ENCODE assay signal across 7 cellular contexts in the genomic region with DNA sequence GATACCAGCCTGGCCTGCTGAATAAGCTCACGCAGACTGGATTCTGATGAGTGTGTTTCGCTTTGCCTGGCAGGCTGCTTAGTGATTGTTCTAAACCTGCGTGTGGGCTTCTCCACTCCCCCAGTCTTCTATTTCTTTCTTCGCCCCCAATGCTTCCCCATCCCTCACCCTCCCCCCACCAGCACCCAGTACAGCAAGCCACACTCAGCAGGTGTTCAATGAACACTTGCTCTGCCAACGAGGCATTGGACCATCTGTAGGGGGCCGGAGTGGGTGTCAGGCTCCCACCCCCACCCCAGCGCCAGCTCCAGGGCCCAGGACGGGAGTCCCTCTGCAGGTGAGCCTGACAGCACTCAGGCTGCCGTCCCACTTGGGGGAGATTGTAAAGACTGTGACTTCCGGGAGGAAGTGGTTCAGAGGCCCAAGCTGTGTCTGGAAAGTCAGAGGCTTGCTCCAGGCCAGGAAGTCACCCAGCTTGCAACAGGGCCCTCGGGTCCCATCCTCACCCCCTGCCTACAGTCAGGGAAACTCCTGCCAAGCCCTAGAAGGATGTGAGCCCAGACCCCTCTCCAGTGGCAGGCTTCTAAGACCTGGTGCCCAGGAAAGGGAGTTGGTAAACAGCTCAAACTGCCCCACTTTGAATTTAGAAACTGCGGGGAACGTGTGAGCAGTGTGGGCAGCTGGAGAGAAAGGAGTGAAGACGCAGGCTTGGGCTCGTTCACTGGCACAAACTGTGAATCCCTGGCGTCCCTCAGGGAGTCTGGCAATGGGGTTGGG.
DNase-seq lines count a peak whose midpoint lies in the region; ATAC-seq and TF ChIP-seq lines count a peak whose summit lies in the region.

No MANE protein-coding gene starts in this region.

- peaks cover 29 to 63% (median 55%) of the 10 kb centered on the region in 7 donors for H3K4me1 Mint-ChIP-seq in naive thymus-derived CD4-positive, alpha-beta T cell

- peak overlapping the region; percentile 39 to 82 (median 72) for H3K4me3 Mint-ChIP-seq in naive thymus-derived CD4-positive, alpha-beta T cell

- H3K27ac Mint-ChIP-seq in naive thymus-derived CD4-positive, alpha-beta T cell: peak overlapping the region; percentile 88 to 96 (median 93)

- intact Hi-C loops in naive thymus-derived CD4-positive, alpha-beta T cell (cut with micrococcal nuclease): loop anchor here (1.0 to 5.0 kb wide), 4 partner anchors 23 to 515 kb away; a partner anchor contains a TSS

- H3K36me3 ChIP-seq in OCI-LY3 (replicated peaks; ENCODE audit: low read depth, low read length): no peaks in the 10 kb centered on the region
- no peaks in the 10 kb centered on the region for H3K36me3 ChIP-seq in naive thymus-derived CD4-positive, alpha-beta T cell (ENCODE audit: control insufficient read depth in 2 of 3, insufficient read depth in 3 of 3, low read length in 3 of 3)

- H3K4me3 ChIP-seq in OCI-LY3 (ENCODE audit: low read length): peak overlapping the region; percentile 30; the same call in 1 of the 2 replicates
- peak overlapping the region; percentile 42 for H3K4me3 ChIP-seq in naive thymus-derived CD4-positive, alpha-beta T cell (ENCODE audit: low read length)

- peak; percentile 60 for DNase-seq in activated effector memory CD4-positive, alpha-beta T cell treated with Interleukin-2 at 50 U/mL for 16 hours
- peak; percentile 22 to 70 (median 65) for DNase-seq in naive thymus-derived CD4-positive, alpha-beta T cell
- DNase-seq in hepatic stellate cell (ENCODE audit: low spot score) (no peak), H4 (ENCODE audit: low spot score) (no peak)

- H4K20me1 ChIP-seq in OCI-LY3 (ENCODE audit: insufficient read depth, low read length): no peaks in the 10 kb centered on the region

- peak overlapping the region; percentile 95 for H2AFZ ChIP-seq in OCI-LY3 (ENCODE audit: low read depth, low read length)

- H3K27me3 ChIP-seq in OCI-LY3 (ENCODE audit: low read depth, low read length): no peaks in the 10 kb centered on the region
- H3K27me3 ChIP-seq in naive thymus-derived CD4-positive, alpha-beta T cell (ENCODE audit: control insufficient read depth in 2 of 2, insufficient read depth in 2 of 2, low read length in 2 of 2): no peaks in the 10 kb centered on the region

- H3K27me3 Mint-ChIP-seq in naive thymus-derived CD4-positive, alpha-beta T cell: peaks cover 0 to 4% (median 0%) of the 10 kb centered on the region in 5 donors

- H3K9me3 ChIP-seq in OCI-LY3 (ENCODE audit: insufficient read depth, low read length): no peaks in the 10 kb centered on the region
- H3K9me3 ChIP-seq in naive thymus-derived CD4-positive, alpha-beta T cell (ENCODE audit: control insufficient read depth in 2 of 3, low read length in 3 of 3): no peaks in the 10 kb centered on the region

- ATAC-seq in GM21576 (IDR thresholded peaks at IDR 0.05; ENCODE audit: unreplicated experiment): peak; percentile 61
- ATAC-seq in naive thymus-derived CD4-positive, alpha-beta T cell: peak; percentile 86
- no peak for ATAC-seq in HG02973 (IDR thresholded peaks at IDR 0.05; ENCODE audit: unreplicated experiment)

- peak overlapping the region; percentile 52 for H3K4me2 ChIP-seq in OCI-LY3 (ENCODE audit: low read length)

- peaks cover 0 to 8% (median 3%) of the 10 kb centered on the region in 11 donors for H3K9me3 Mint-ChIP-seq in naive thymus-derived CD4-positive, alpha-beta T cell

- no peak for TF ChIP-seq CTCF in OCI-LY3 (IDR thresholded peaks at IDR 0.05; ENCODE audit: low read depth, low read length)

- H3K79me2 ChIP-seq in OCI-LY3 (ENCODE audit: low read length): no peaks in the 10 kb centered on the region

- H3K36me3 Mint-ChIP-seq in naive thymus-derived CD4-positive, alpha-beta T cell: peaks cover 0 to 12% (median 0%) of the 10 kb centered on the region in 5 donors

- H3K27ac ChIP-seq in OCI-LY3 (ENCODE audit: low read length): peak overlapping the region; percentile 50
- peak overlapping the region; percentile 60 for H3K27ac ChIP-seq in naive thymus-derived CD4-positive, alpha-beta T cell (ENCODE audit: low read depth, low read length)

- POLR2A ChIA-PET in naive thymus-derived CD4-positive, alpha-beta T cell (lab: Charles Lee): interaction anchor here (0.6 to 1.4 kb wide), 2 partner anchors 18 to 98 kb away, joined by 4 to 6 read pairs; no protein-coding TSS in a partner anchor

- CTCF ChIA-PET in naive thymus-derived CD4-positive, alpha-beta T cell (lab: Charles Lee): interaction anchor here (0.6 to 3.2 kb wide), 8 partner anchors 18 to 298 kb away, joined by 3 to 22 read pairs (median 3); a partner anchor contains a TSS

- H3K4me1 ChIP-seq in OCI-LY3 (ENCODE audit: low read length): peaks cover 48% of the 10 kb centered on the region
- H3K4me1 ChIP-seq in naive thymus-derived CD4-positive, alpha-beta T cell (ENCODE audit: control insufficient read depth in 2 of 2, insufficient read depth in 2 of 2, low read length in 2 of 2): peaks cover 32 to 62% of the 10 kb centered on the region in 2 donors

- H3K9ac ChIP-seq in OCI-LY3 (ENCODE audit: low read length): peak overlapping the region; percentile 51; the same call in 1 of the 2 replicates

Comparison
In these comparisons a context has a peak if more than half of its experiments do, and no peak if none do; other contexts are left out.
1. DNase-seq: peak in activated effector memory CD4-positive, alpha-beta T cell treated with Interleukin-2 at 50 U/mL for 16 hours (single experiment) and naive thymus-derived CD4-positive, alpha-beta T cell (9 of 9); none in hepatic stellate cell (single experiment) and H4 (single experiment).